8 cellular contexts compared by ENCODE assay signal in the genomic region with DNA sequence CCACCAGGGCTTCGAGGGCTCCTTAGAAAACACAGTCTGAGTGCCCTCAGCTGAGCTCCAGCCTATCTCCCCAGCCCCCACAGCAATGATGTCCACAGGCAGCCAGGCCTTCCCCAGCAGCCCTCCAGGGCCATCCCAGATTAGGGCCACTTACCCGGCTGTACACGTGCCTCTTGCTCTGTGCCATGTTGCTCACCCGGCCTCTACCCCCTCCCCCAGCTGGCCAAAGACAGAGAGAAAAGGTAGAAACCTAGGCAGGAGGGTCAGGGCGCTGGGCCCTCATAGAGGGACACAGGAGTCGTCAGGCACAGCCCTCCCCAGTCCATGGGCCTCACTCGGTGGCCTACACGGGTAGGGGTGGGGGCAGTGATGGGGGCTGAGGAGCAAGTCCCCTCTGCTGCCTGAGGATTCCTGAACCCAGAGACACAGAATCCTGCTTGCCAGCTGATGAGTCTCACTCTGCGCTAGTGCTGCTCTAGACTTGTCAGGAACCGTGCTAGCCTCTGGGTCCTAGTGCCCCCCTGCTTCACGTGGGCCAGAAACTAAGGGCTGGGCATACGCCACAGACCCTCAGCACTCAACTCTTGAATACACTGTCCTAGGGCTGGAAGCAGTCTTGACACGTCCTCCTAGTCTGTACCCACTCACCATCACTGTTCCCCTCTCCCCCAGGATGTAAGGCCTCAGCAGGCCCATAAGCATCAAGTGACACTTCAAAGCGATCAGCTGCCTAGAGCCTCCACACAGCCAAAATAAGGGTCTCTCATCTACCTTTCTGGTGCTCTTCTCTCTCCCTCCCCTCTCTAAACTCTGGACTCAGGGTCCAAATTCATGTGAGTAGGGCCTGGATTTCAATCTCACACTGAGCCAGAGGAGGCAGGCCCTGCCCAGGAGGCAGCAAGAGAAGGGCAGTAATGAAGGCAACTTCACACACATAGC. TPM values are rescaled to one million over a fixed set of nuclear protein-coding genes. Genes with fewer than 3 reads are reported as not detected.
DNase-seq lines count a peak whose midpoint lies in the region; ATAC-seq, FAIRE-seq and TF ChIP-seq lines count a peak whose summit lies in the region.

A gene (minus strand): TSS at position 461 of the 939 bp plus-strand sequence. CDS start 274 bp downstream, at position 187.

- no peak for TF ChIP-seq RAD21 in H1 (IDR thresholded peaks at IDR 0.05 in 1 of 2, conservative IDR thresholded peaks at IDR 0.05 in 1 of 2; ENCODE audit: low read depth in 2 of 2, low read length in 2 of 2)

- H3K23ac ChIP-seq in H1 (ENCODE audit: insufficient read length) = no peak within 1 kb of the TSS

- peak within 1 kb of the TSS; percentile 20 for H3K4me3 ChIP-seq in CD8-positive, alpha-beta T cell (ENCODE audit: low read depth, low read length)
- H3K4me3 ChIP-seq in WI38 (ENCODE audit: low read depth, low read length) (peak within 1 kb of the TSS; percentile 61), H1 (ENCODE audit: extremely low read depth in 1 of 4, insufficient read depth in 2 of 4, low read depth in 3 of 4, low read length in 4 of 4) (peak within 1 kb of the TSS in 3 of 4 experiments; percentile 23 to 50 (median 40); a peak in 6 of 8 replicates), lower leg skin (ENCODE audit: low read depth, poor library complexity, severe bottlenecking) (no peak within 1 kb of the TSS)

- H3K27me3 ChIP-seq in CD8-positive, alpha-beta T cell (ENCODE audit: insufficient read depth, low read length) = no peaks in the 10 kb centered on the region
- no peaks in the 10 kb centered on the region for H3K27me3 ChIP-seq in H1 (replicated peaks in 1 of 4; ENCODE audit: control insufficient read depth in 3 of 4, extremely low read depth in 1 of 4, insufficient read depth in 3 of 4, low read length in 3 of 4)

- H2AFZ ChIP-seq in H1 (ENCODE audit: low read length) = no peak within 1 kb of the TSS

- peaks cover 12 to 24% of the 10 kb centered on the region in 2 experiments for H4K20me1 ChIP-seq in H1 (replicated peaks in 1 of 2; ENCODE audit: control insufficient read depth in 1 of 2, insufficient read depth in 2 of 2, low read length in 2 of 2)

- no peak within 1 kb of the TSS for H3K4ac ChIP-seq in H1 (replicated peaks; ENCODE audit: insufficient read length, low read depth, low read length)

- H3K14ac ChIP-seq in H1 (ENCODE audit: insufficient read length) = no peak within 1 kb of the TSS

- H2BK120ac ChIP-seq in H1 (replicated peaks; ENCODE audit: low read depth, low read length) = no peak within 1 kb of the TSS

- H3K36me3 ChIP-seq in CD8-positive, alpha-beta T cell (ENCODE audit: insufficient read depth, low read length) = peaks cover 7% of the 10 kb centered on the region
- H3K36me3 ChIP-seq in H1 (ENCODE audit: control insufficient read depth in 2 of 4, insufficient read depth in 4 of 4, low read length in 3 of 4) = peaks cover 0 to 21% (median 8%) of the 10 kb centered on the region in 4 experiments; a peak in 5 of 8 replicates

- 0 out of 2 replicates have a peak within 1 kb of the TSS, but pooled peaks have one; percentile 4 for H2BK12ac ChIP-seq in H1 (ENCODE audit: low read depth, low read length)

- H3K4me3 Mint-ChIP-seq in CD8-positive, alpha-beta T cell = peak within 1 kb of the TSS; percentile 56
- H3K4me3 Mint-ChIP-seq in stimulated activated memory B cell treated with anti-CD40 and anti-IgM and Interleukin-4, amounts not matched to agents 10 μg/mL and 1 μg/mL and 100 μg/mL, for 72 hours = no peak within 1 kb of the TSS

- no peak within 1 kb of the TSS for H4K5ac ChIP-seq in H1 (ENCODE audit: insufficient read length, low read depth, low read length)

- peaks cover 4 to 52% of the 10 kb centered on the region in 2 experiments for H3K79me2 ChIP-seq in H1 (ENCODE audit: control insufficient read depth in 1 of 2, insufficient read depth in 2 of 2, low read length in 2 of 2)

- no peak within 1 kb of the TSS for H2BK20ac ChIP-seq in H1 (ENCODE audit: low read length)

- TF ChIP-seq CTCF in CD8-positive, alpha-beta T cell (IDR thresholded peaks at IDR 0.05) = no peak
- no peak for TF ChIP-seq CTCF in WI38 (IDR thresholded peaks at IDR 0.05; ENCODE audit: low read depth, low read length)
- no peak for TF ChIP-seq CTCF in H1 (IDR thresholded peaks at IDR 0.05; ENCODE audit: control extremely low read depth in 1 of 3, insufficient read depth in 1 of 3, low read depth in 1 of 3, low read length in 3 of 3)
- TF ChIP-seq CTCF in lower leg skin (IDR thresholded peaks at IDR 0.05) = no peak

- H3K4me2 ChIP-seq in H1 (ENCODE audit: insufficient read depth in 1 of 2, low read depth in 2 of 2, low read length in 2 of 2) = peak within 1 kb of the TSS; percentile 55 to 74

- TF ChIP-seq POLR2A in H1 (IDR thresholded peaks at IDR 0.05; ENCODE audit: control extremely low read depth in 1 of 2, low read depth in 2 of 2, low read length in 2 of 2) (no peak), lower leg skin (IDR thresholded peaks at IDR 0.05) (no peak)

- H3K27ac ChIP-seq in CD8-positive, alpha-beta T cell (ENCODE audit: low read depth, low read length) = no peak within 1 kb of the TSS
- H3K27ac ChIP-seq in H1 (ENCODE audit: low read depth, low read length) = peak within 1 kb of the TSS; percentile 36; the same call in 1 of the 2 replicates

- H3K4me1 Mint-ChIP-seq in CD8-positive, alpha-beta T cell (ENCODE audit: low read depth) = peaks cover 58% of the 10 kb centered on the region
- H3K4me1 Mint-ChIP-seq in stimulated activated memory B cell treated with anti-CD40 and anti-IgM and Interleukin-4, amounts not matched to agents 10 μg/mL and 1 μg/mL and 100 μg/mL, for 72 hours = peaks cover 31% of the 10 kb centered on the region

- H3K79me1 ChIP-seq in H1 (ENCODE audit: low read depth, low read length) = peaks cover 25% of the 10 kb centered on the region

- H3K36me3 Mint-ChIP-seq in CD8-positive, alpha-beta T cell = peaks cover 51% of the 10 kb centered on the region
- H3K36me3 Mint-ChIP-seq in stimulated activated memory B cell treated with anti-CD40 and anti-IgM and Interleukin-4, amounts not matched to agents 10 μg/mL and 1 μg/mL and 100 μg/mL, for 72 hours = peaks cover 33% of the 10 kb centered on the region

- peak within 1 kb of the TSS; percentile 87; the same call in 1 of the 2 replicates for H2AK5ac ChIP-seq in H1 (ENCODE audit: low read depth, low read length)

- no peaks in the 10 kb centered on the region for H3K23me2 ChIP-seq in H1 (ENCODE audit: low read depth, low read length)

- intact Hi-C loops in CD8-positive, alpha-beta T cell (cut with DNase I, micrococcal nuclease) = loop anchor here in 1 of 2 experiments (10.0 kb wide), 1 partner anchor 995 kb away; a partner anchor contains a TSS
- intact Hi-C loops in lower leg skin (cut with DNase I; ENCODE audit: low total_unique reads) = no loop called here

- no peaks in the 10 kb centered on the region for H3K27me3 Mint-ChIP-seq in CD8-positive, alpha-beta T cell (ENCODE audit: low read depth)
- no peaks in the 10 kb centered on the region for H3K27me3 Mint-ChIP-seq in stimulated activated memory B cell treated with anti-CD40 and anti-IgM and Interleukin-4, amounts not matched to agents 10 μg/mL and 1 μg/mL and 100 μg/mL, for 72 hours

- POLR2A ChIA-PET in CD8-positive, alpha-beta T cell (lab: Charles Lee) = interaction anchor here (0.5 to 1.2 kb wide), 3 partner anchors 9 to 242 kb away, joined by 3 to 6 read pairs (median 3); no protein-coding TSS in a partner anchor
- POLR2A ChIA-PET in H1 (lab: Charles Lee; ENCODE audit: partially characterized antibody) = interaction anchor here (0.8 to 1.5 kb wide), 2 partner anchors 11 to 152 kb away, joined by 6 to 15 read pairs; no protein-coding TSS in a partner anchor

- CTCF ChIA-PET in CD8-positive, alpha-beta T cell (lab: Charles Lee) = interaction anchor here (0.8 to 1.9 kb wide), 4 partner anchors 9 to 130 kb away, joined by 3 to 8 read pairs (median 5); no protein-coding TSS in a partner anchor
- CTCF ChIA-PET in H1 (lab: Charles Lee; ENCODE audit: partially characterized antibody) = interaction anchor here (1.0 to 2.4 kb wide), 4 partner anchors 11 to 130 kb away, joined by 3 to 16 read pairs (median 4); no protein-coding TSS in a partner anchor

- H3K27ac Mint-ChIP-seq in CD8-positive, alpha-beta T cell = no peak within 1 kb of the TSS
- peak within 1 kb of the TSS; percentile 8 for H3K27ac Mint-ChIP-seq in stimulated activated memory B cell treated with anti-CD40 and anti-IgM and Interleukin-4, amounts not matched to agents 10 μg/mL and 1 μg/mL and 100 μg/mL, for 72 hours

- peak; percentile 78 for ATAC-seq in CD8-positive, alpha-beta T cell
- ATAC-seq in stimulated activated memory B cell treated with anti-CD40 and anti-IgM and Interleukin-4, amounts not matched to agents 10 μg/mL and 1 μg/mL and 100 μg/mL, for 72 hours = no peak
- ATAC-seq in HG03095 (IDR thresholded peaks at IDR 0.05; ENCODE audit: unreplicated experiment) = no peak

- TF ChIP-seq EP300 in H1 (IDR thresholded peaks at IDR 0.05; ENCODE audit: borderline replicate concordance in 1 of 2, low read depth in 2 of 2, low read length in 2 of 2) = no peak

- peaks cover 14% of the 10 kb centered on the region for H3K4me1 ChIP-seq in CD8-positive, alpha-beta T cell (ENCODE audit: insufficient read depth, low read length)
- H3K4me1 ChIP-seq in H1 (replicated peaks in 1 of 4; ENCODE audit: control insufficient read depth in 3 of 4, insufficient read depth in 4 of 4, low read length in 3 of 4) = peaks cover 0 to 10% (median 7%) of the 10 kb centered on the region in 4 experiments; a peak in 6 of 7 replicates

- H4K91ac ChIP-seq in H1 (replicated peaks; ENCODE audit: insufficient read length, low read length) = no peak within 1 kb of the TSS

- peak within 1 kb of the TSS in 1 of 4 experiments; percentile 25; a peak in 4 of 7 replicates for H3K9ac ChIP-seq in H1 (replicated peaks in 1 of 4; ENCODE audit: extremely low read depth in 1 of 4, low read depth in 3 of 4, low read length in 3 of 4)

- H3K18ac ChIP-seq in H1 (ENCODE audit: extremely low read depth, low read length) = no peak within 1 kb of the TSS

- FAIRE-seq in H1 (lab: Jason Lieb, UNC) = peak; percentile 75

- no peak within 1 kb of the TSS for H3K56ac ChIP-seq in H1 (replicated peaks; ENCODE audit: insufficient read length, low read depth, low read length)

- H3K9me3 Mint-ChIP-seq in CD8-positive, alpha-beta T cell = no peaks in the 10 kb centered on the region
- H3K9me3 Mint-ChIP-seq in stimulated activated memory B cell treated with anti-CD40 and anti-IgM and Interleukin-4, amounts not matched to agents 10 μg/mL and 1 μg/mL and 100 μg/mL, for 72 hours = no peaks in the 10 kb centered on the region

- 31% methylated on average over 14 of the region's 14 CpGs; no CpG with 5 or more reads in 1 of the 2 experiments for WGBS in H1 (ENCODE audit: extremely low coverage in 1 of 2, insufficient coverage in 1 of 2, insufficient read length in 1 of 2, insufficient replicate concordance in 2 of 2, low coverage in 1 of 2, low lambda C conversion rate in 2 of 2, missing lambda C conversion rate in 1 of 2), 2 experiments
- 21 to 24% methylated on average over 14 of the region's 14 CpGs for whole genome bisulfite sequencing in lower leg skin, 2 donors

- no peaks in the 10 kb centered on the region for H3K9me3 ChIP-seq in CD8-positive, alpha-beta T cell (ENCODE audit: low read length)
- H3K9me3 ChIP-seq in H1 (ENCODE audit: insufficient read depth in 2 of 2, low read depth in 1 of 2, low read length in 1 of 2) = no peaks in the 10 kb centered on the region

- H2BK5ac ChIP-seq in H1 (ENCODE audit: low read depth, low read length) = peak within 1 kb of the TSS; percentile 68; the same call in 1 of the 2 replicates

- H4K8ac ChIP-seq in H1 (ENCODE audit: extremely low read depth, insufficient read depth, low read length) = peak within 1 kb of the TSS; percentile 72; the same call in 1 of the 2 replicates

- 0 out of 2 replicates have a peak within 1 kb of the TSS, but pooled peaks have one; percentile 31 for H2BK15ac ChIP-seq in H1 (ENCODE audit: low read length)

- DNase-seq in CD8-positive, alpha-beta T cell = peak in 3 of 7 experiments; percentile 22 to 39 (median 31)
- DNase-seq in HCEC 1CT = peak; percentile 60
- peak in 1 of 2 experiments; percentile 63 for DNase-seq in H1 (ENCODE audit: low read depth in 1 of 2, low spot score in 2 of 2)
- no peak for DNase-seq in lower leg skin (ENCODE audit: low spot score in 2 of 2)
- no peak for DNase-seq in germinal center (ENCODE audit: low spot score)

RNA-seq across cellular contexts. Expression of the gene that starts here (rescaled TPM):
- 10 to 100 TPM; 46.1 to 53.7 TPM for total RNA-seq in CD8-positive, alpha-beta T cell
- 156 and 162 TPM in 2 replicates for total RNA-seq in H1 (2021; fragmentation: NEBNext Ultra II Directional; extraction: Animal tissue kit (Norgen Biotek cat#: 25700))
- polyA plus RNA-seq in H1 (2011; rRNA removed) = 105 and 155 TPM in 2 replicates
- 107 TPM for polyA plus RNA-seq in H1 (2011; cell fraction: cytosol; rRNA removed)
- polyA plus RNA-seq in H1 (2011; cell fraction: nucleus; rRNA removed) = 222 TPM
- polyA plus RNA-seq in H1 (2012, experiment 1 of 2) = 144 to 178 TPM (median 168 TPM) in 4 replicates
- polyA plus RNA-seq in H1 (2012, experiment 2 of 2) = 77.0 TPM
- polyA plus RNA-seq in H1 (2013, experiment 1 of 2) = 149 TPM
- polyA plus RNA-seq in H1 (2013, experiment 2 of 2) = 148 TPM
- polyA minus RNA-seq in H1 (2011; rRNA and poly(A)+ RNA removed) = 217 and 218 TPM in 2 replicates
- 97.6 TPM for polyA minus RNA-seq in H1 (2011; cell fraction: cytosol; rRNA and poly(A)+ RNA removed)
- 96.6 TPM for polyA minus RNA-seq in H1 (2011; cell fraction: nucleus; rRNA and poly(A)+ RNA removed)
- 100 to 1,000 TPM in 1 of 4 donors, 10 to 100 TPM in 3; 76.5 to 106 (median 95.8) TPM for total RNA-seq in lower leg skin
